ENCODE assay signal across 9 cellular contexts in the genomic region with DNA sequence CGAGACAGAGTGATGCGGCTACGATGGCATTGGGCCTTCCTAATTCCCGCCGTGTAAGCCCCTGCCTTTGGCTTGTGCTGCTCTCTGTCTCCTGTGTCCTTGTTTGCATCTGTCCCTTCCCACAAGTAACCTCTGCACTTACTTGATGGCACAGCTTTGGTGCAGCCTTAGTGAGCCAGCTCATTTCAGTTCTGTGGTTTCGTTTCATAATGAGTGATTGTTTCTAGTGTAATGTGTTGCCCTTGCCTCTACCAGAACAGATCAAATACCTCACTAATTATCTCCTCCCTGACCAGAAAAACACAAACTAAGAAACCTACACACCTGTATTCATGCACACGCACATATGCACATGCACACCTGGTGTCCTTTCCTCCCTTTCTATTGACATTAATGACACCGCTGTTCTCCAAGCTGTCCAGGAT. TPM values are rescaled to one million over a fixed set of nuclear protein-coding genes. Genes with fewer than 3 reads are reported as not detected.
A peak's percentile ranks its signal among the peaks of the same experiment; 100 is the strongest.
DNase-seq lines count a peak whose midpoint lies in the region; ATAC-seq and TF ChIP-seq lines count a peak whose summit lies in the region.
"Had no signal": no experiment of that assay in that cellular context is flagged by ENCODE, and none has a peak within 500 bp of the region (broad histone marks: within the 10 kb centered on the region; RNA-seq: fewer than 3 reads in every experiment).

No MANE protein-coding gene starts in this region.

- 88 to 94% (median 92%) methylated on average over 8 of the region's 8 CpGs for WGBS in psoas muscle, 3 donors

- intact Hi-C loops in psoas muscle (cut with DNase I): no loop called here

- H3K4me3 Mint-ChIP-seq in activated T-cell treated with anti-CD3 and anti-CD28 coated beads, Interleukin-2, amount 50 U/mL, for 4 hours: no peak overlapping the region
- H3K4me3 Mint-ChIP-seq in activated T-cell treated with anti-CD3 and anti-CD28 coated beads, Interleukin-2, amount 50 U/mL, for 24 hours: no peak overlapping the region
- peak overlapping the region; percentile 4 for H3K4me3 Mint-ChIP-seq in stimulated activated effector memory CD8-positive, alpha-beta T cell treated with anti-CD3 and anti-CD28 coated beads, Interleukin-12 subunit alpha, Interleukin-12 subunit beta, amount 100 ng/mL, for 72 hours

- peaks cover 2% of the 10 kb centered on the region for H3K36me3 Mint-ChIP-seq in activated T-cell treated with anti-CD3 and anti-CD28 coated beads, Interleukin-2, amount 50 U/mL, for 4 hours (ENCODE audit: insufficient read depth)
- H3K36me3 Mint-ChIP-seq in activated T-cell treated with anti-CD3 and anti-CD28 coated beads, Interleukin-2, amount 50 U/mL, for 24 hours (ENCODE audit: low read depth): no peaks in the 10 kb centered on the region
- H3K36me3 Mint-ChIP-seq in stimulated activated effector memory CD8-positive, alpha-beta T cell treated with anti-CD3 and anti-CD28 coated beads, Interleukin-12 subunit alpha, Interleukin-12 subunit beta, amount 100 ng/mL, for 72 hours: no peaks in the 10 kb centered on the region

- peaks cover 6% of the 10 kb centered on the region for H3K4me1 Mint-ChIP-seq in activated T-cell treated with anti-CD3 and anti-CD28 coated beads, Interleukin-2, amount 50 U/mL, for 4 hours (ENCODE audit: low read depth)
- H3K4me1 Mint-ChIP-seq in activated T-cell treated with anti-CD3 and anti-CD28 coated beads, Interleukin-2, amount 50 U/mL, for 24 hours (ENCODE audit: low read depth): peaks cover 10% of the 10 kb centered on the region
- peaks cover 23% of the 10 kb centered on the region for H3K4me1 Mint-ChIP-seq in stimulated activated effector memory CD8-positive, alpha-beta T cell treated with anti-CD3 and anti-CD28 coated beads, Interleukin-12 subunit alpha, Interleukin-12 subunit beta, amount 100 ng/mL, for 72 hours

- no peaks in the 10 kb centered on the region for H3K9me3 Mint-ChIP-seq in activated T-cell treated with anti-CD3 and anti-CD28 coated beads, Interleukin-2, amount 50 U/mL, for 4 hours
- H3K9me3 Mint-ChIP-seq in activated T-cell treated with anti-CD3 and anti-CD28 coated beads, Interleukin-2, amount 50 U/mL, for 24 hours: no peaks in the 10 kb centered on the region
- H3K9me3 Mint-ChIP-seq in stimulated activated effector memory CD8-positive, alpha-beta T cell treated with anti-CD3 and anti-CD28 coated beads, Interleukin-12 subunit alpha, Interleukin-12 subunit beta, amount 100 ng/mL, for 72 hours: no peaks in the 10 kb centered on the region

- TF ChIP-seq CTCF in psoas muscle (IDR thresholded peaks at IDR 0.05): no peak

- no peak overlapping the region for H3K27ac ChIP-seq in psoas muscle

- no peak for DNase-seq in activated T-cell treated with anti-CD3 and anti-CD28 coated beads, Interleukin-2, amount 50 U/mL, for 4 hours
- DNase-seq in activated T-cell treated with anti-CD3 and anti-CD28 coated beads, Interleukin-2, amount 50 U/mL, for 24 hours: no peak
- DNase-seq in NCI-H146 (lab: John Stamatoyannopoulos, UW): peak; percentile 42
- peak in 1 of 2 donors; percentile 58 for DNase-seq in stimulated activated effector memory CD8-positive, alpha-beta T cell treated with anti-CD3 and anti-CD28 coated beads, Interleukin-12 subunit alpha, Interleukin-12 subunit beta, amount 100 ng/mL, for 72 hours (ENCODE audit: low spot score in 2 of 2)
- no peak for DNase-seq in psoas muscle
- DNase-seq in stimulated activated CD4-positive, alpha-beta T cell treated with anti-CD3 and anti-CD28 coated beads, Interleukin-4, amount 100 ng/mL, for 4 hours: no peak
- no peak for DNase-seq in cortex of kidney (lab: John Stamatoyannopoulos, UW)

- peaks cover 10% of the 10 kb centered on the region for H3K27me3 Mint-ChIP-seq in activated T-cell treated with anti-CD3 and anti-CD28 coated beads, Interleukin-2, amount 50 U/mL, for 4 hours (ENCODE audit: low read depth)
- peaks cover 3% of the 10 kb centered on the region for H3K27me3 Mint-ChIP-seq in activated T-cell treated with anti-CD3 and anti-CD28 coated beads, Interleukin-2, amount 50 U/mL, for 24 hours

- H3K9me3 ChIP-seq in psoas muscle: no peaks in the 10 kb centered on the region

- peak; percentile 48 to 69 for ATAC-seq in activated T-cell treated with anti-CD3 and anti-CD28 coated beads, Interleukin-2, amount 50 U/mL, for 4 hours
- ATAC-seq in HG02588 (IDR thresholded peaks at IDR 0.05; ENCODE audit: unreplicated experiment): peak; percentile 74
- ATAC-seq in stimulated activated effector memory CD8-positive, alpha-beta T cell treated with anti-CD3 and anti-CD28 coated beads, Interleukin-12 subunit alpha, Interleukin-12 subunit beta, amount 100 ng/mL, for 72 hours: peak; percentile 97
- ATAC-seq in psoas muscle: no peak

- no peaks in the 10 kb centered on the region for H3K27me3 ChIP-seq in psoas muscle (ENCODE audit: insufficient read depth in 3 of 3, low read length in 2 of 3)

- H3K27ac Mint-ChIP-seq in activated T-cell treated with anti-CD3 and anti-CD28 coated beads, Interleukin-2, amount 50 U/mL, for 24 hours: no peak overlapping the region
- H3K27ac Mint-ChIP-seq in stimulated activated effector memory CD8-positive, alpha-beta T cell treated with anti-CD3 and anti-CD28 coated beads, Interleukin-12 subunit alpha, Interleukin-12 subunit beta, amount 100 ng/mL, for 72 hours: no peak overlapping the region

- H3K4me3 ChIP-seq in psoas muscle: no peak overlapping the region
- H3K4me3 ChIP-seq: lung had no signal

- H3K36me3 ChIP-seq in psoas muscle (ENCODE audit: insufficient read depth in 1 of 2, low read depth in 1 of 2): no peaks in the 10 kb centered on the region

- no peaks in the 10 kb centered on the region for H3K4me1 ChIP-seq in psoas muscle

RNA-seq across cellular contexts. Expression of gene GRK3, which starts 58.8 kb away (rescaled TPM):
- total RNA-seq in activated T-cell treated with anti-CD3 and anti-CD28 coated beads, Interleukin-2, amount 50 U/mL, for 4 hours: 1 to 10 TPM; 5.2 to 6.7 (median 5.3) TPM
- 1 to 10 TPM; 1.3 to 2.0 (median 1.9) TPM for total RNA-seq in psoas muscle
- polyA plus RNA-seq in psoas muscle: under 1 TPM; 0.17 to 0.44 (median 0.36) TPM

Comparison
In these comparisons a context has a peak if more than half of its experiments do, and no peak if none do; other contexts are left out.
1. ATAC-seq: peak in activated T-cell treated with anti-CD3 and anti-CD28 coated beads, Interleukin-2, amount 50 U/mL, for 4 hours (2 of 2), HG02588 (single experiment) and stimulated activated effector memory CD8-positive, alpha-beta T cell treated with anti-CD3 and anti-CD28 coated beads, Interleukin-12 subunit alpha, Interleukin-12 subunit beta, amount 100 ng/mL, for 72 hours (single experiment); none in psoas muscle (0 of 4).